ENCODE assay signal across 12 cellular contexts in genomic region chr4:150140774-150141400, GRCh38.
DNase-seq lines count a peak whose midpoint lies in the region; ATAC-seq and TF ChIP-seq lines count a peak whose summit lies in the region.
"Had no signal": no experiment of that assay in that cellular context is flagged by ENCODE, and none has a peak within 500 bp of the region (broad histone marks: within the 10 kb centered on the region; RNA-seq: fewer than 3 reads in every experiment).

No MANE protein-coding gene starts in this region.

- no peaks in the 10 kb centered on the region for H3K36me3 ChIP-seq in IMR-90 (ENCODE audit: control insufficient read depth, insufficient read depth, low read length)

- 0 out of 2 replicates have a peak overlapping the region, but pooled peaks have one; percentile 38 for H3K14ac ChIP-seq in IMR-90 (replicated peaks; ENCODE audit: low read depth, low read length)

- TF ChIP-seq POLR2A in IMR-90 (IDR thresholded peaks at IDR 0.05; ENCODE audit: low read depth, low read length), result no peak

- H2AK5ac ChIP-seq in IMR-90 (ENCODE audit: low read depth, low read length), result no peak overlapping the region

- no TSS peak for BruUV-seq in IMR-90 (replicated peaks; lab: Mats Ljungman, UMichigan)

- H4K20me1 ChIP-seq in IMR-90 (ENCODE audit: insufficient read depth, low read length), result no peaks in the 10 kb centered on the region

- H3K18ac ChIP-seq in IMR-90 (ENCODE audit: low read depth, low read length), result peak overlapping the region; percentile 89; the same call in 1 of the 2 replicates

- H3K9me3 ChIP-seq in IMR-90 (ENCODE audit: control insufficient read depth, insufficient read depth, low read length), result no peaks in the 10 kb centered on the region

- peak overlapping the region; percentile 31; the same call in 1 of the 2 replicates for H3K4ac ChIP-seq in IMR-90 (ENCODE audit: low read depth, low read length)

- peaks cover 14% of the 10 kb centered on the region for H3K9me1 ChIP-seq in IMR-90 (ENCODE audit: insufficient read depth, low read length)

- WGBS in IMR-90 (ENCODE audit: extremely low coverage in 2 of 2, insufficient read length in 1 of 2), 2 experiments, result 100% methylated on average over 1 of the region's 5 CpGs; no CpG with 5 or more reads in 1 of the 2 experiments

- CTCF ChIA-PET in IMR-90 (lab: Yijun Ruan, JAX) (no interaction called here), HEK293T (lab: Yijun Ruan, JAX) (interaction anchor here (0.9 kb wide), 1 partner anchor 68 kb away, joined by 7 read pairs; no protein-coding TSS in a partner anchor)

- TF ChIP-seq CTCF in IMR-90 (conservative IDR thresholded peaks at IDR 0.05; ENCODE audit: low read depth, low read length), result no peak

- in situ Hi-C loops in IMR-90 (cut with MboI; ENCODE audit: low sequenced_read_pairs), result no loop called here

- H3K9ac ChIP-seq in IMR-90 (ENCODE audit: low read depth, low read length), result peak overlapping the region; percentile 50; the same call in 1 of the 2 replicates

- H4K5ac ChIP-seq in IMR-90 (ENCODE audit: low read depth, low read length), result no peak overlapping the region

- no peak overlapping the region for H3K56ac ChIP-seq in IMR-90 (ENCODE audit: extremely low read depth, insufficient read depth, low read length)

- no peak overlapping the region for H2AFZ ChIP-seq in IMR-90 (replicated peaks; ENCODE audit: low read length, poor library complexity)

- intact Hi-C loops in IMR-90 (cut with micrococcal nuclease), result no loop called here

- peak overlapping the region; percentile 89; the same call in 1 of the 2 replicates for H3K4me2 ChIP-seq in IMR-90 (ENCODE audit: low read depth, low read length)

- no peaks in the 10 kb centered on the region for H3K27me3 ChIP-seq in IMR-90 (ENCODE audit: control insufficient read depth, insufficient read depth, low read length)

- no peak overlapping the region for H3K27ac ChIP-seq in IMR-90 (ENCODE audit: insufficient read depth, low read length)

- H4K8ac ChIP-seq in IMR-90 (ENCODE audit: low read depth in 2 of 2, low read length in 2 of 2), result peak overlapping the region in 1 of 2 experiments; percentile 47; a peak in 1 of 4 replicates

- H2AK9ac ChIP-seq in IMR-90 (replicated peaks; ENCODE audit: low read depth, low read length, poor library complexity), result no peak overlapping the region

- H2BK5ac ChIP-seq in IMR-90 (ENCODE audit: low read depth, low read length, poor library complexity, severe bottlenecking), result peak overlapping the region; percentile 80

- dilution Hi-C loops in IMR-90 (cut with HindIII; ENCODE audit: low sequenced_read_pairs, unreplicated experiment), result no loop called here

- peak overlapping the region; percentile 36 for H2BK120ac ChIP-seq in IMR-90 (ENCODE audit: low read depth, low read length)

- H4K91ac ChIP-seq in IMR-90 (ENCODE audit: insufficient read depth, low read depth, low read length), result no peak overlapping the region

- no peak overlapping the region; the same call in 1 of the 2 replicates for H3K4me3 ChIP-seq in IMR-90 (ENCODE audit: insufficient read depth, low read depth, low read length)
- H3K4me3 ChIP-seq: skin epidermis had no signal

- 0 out of 3 replicates have a peak overlapping the region, but pooled peaks have one; percentile 16 for H2BK15ac ChIP-seq in IMR-90 (ENCODE audit: low read depth, low read length)

- peak; percentile 45 for ATAC-seq in IMR-90 (ENCODE audit: low read depth)
- no peak for ATAC-seq in GM21825 (IDR thresholded peaks at IDR 0.05; ENCODE audit: unreplicated experiment)
- no peak for ATAC-seq in HG02938 (IDR thresholded peaks at IDR 0.05; ENCODE audit: unreplicated experiment)

- DNase-seq in A172 (ENCODE audit: low spot score) (peak; percentile 74), IMR-90 (peak; percentile 77), astrocyte of the hippocampus (ENCODE audit: low read depth, low spot score) (peak; percentile 73), inferior parietal cortex (ENCODE audit: extremely low spot score) (peak; percentile 40), AML-193 (lab: John Stamatoyannopoulos, UW) (no peak), HEK293T (ENCODE audit: extremely low spot score) (no peak)
- DNase-seq: activated effector memory CD4-positive, alpha-beta T cell treated with anti-CD3 and anti-CD28 coated beads, Interleukin-2, amount 50 U/mL, for 16 hours; DND-41; NCI-H446 had no signal

- peak overlapping the region; percentile 8 for H2BK20ac ChIP-seq in IMR-90 (ENCODE audit: low read depth, low read length)

- no peak overlapping the region for H3K23ac ChIP-seq in IMR-90 (ENCODE audit: low read depth, low read length)

- peaks cover 16% of the 10 kb centered on the region for H3K4me1 ChIP-seq in IMR-90 (ENCODE audit: control insufficient read depth, insufficient read depth, low read length)

- peaks cover 39 to 67% of the 10 kb centered on the region in 2 experiments for H3K79me1 ChIP-seq in IMR-90 (ENCODE audit: low read depth in 1 of 2, low read length in 2 of 2)

- POLR2A ChIA-PET in IMR-90 (lab: Charles Lee; ENCODE audit: unreplicated experiment), result no interaction called here
- POLR2A ChIA-PET in HEK293T (lab: Yijun Ruan, JAX), result no interaction called here

- TF ChIP-seq RAD21 in IMR-90 (IDR thresholded peaks at IDR 0.05; ENCODE audit: low read length), result no peak

TF ChIP-seq in IMR-90, 13 proteins besides CTCF, POLR2A, EP300 and RAD21:
- no peak for TF ChIP-seq RFX5 (IDR thresholded peaks at IDR 0.05; ENCODE audit: low read depth, low read length)
- no peak for TF ChIP-seq MAZ (IDR thresholded peaks at IDR 0.05; ENCODE audit: borderline replicate concordance, low read depth, low read length)
- no peak for TF ChIP-seq NFE2L2 (IDR thresholded peaks at IDR 0.05; ENCODE audit: low read depth, low read length)
- peak; percentile 92 for TF ChIP-seq FOS (IDR thresholded peaks at IDR 0.05; ENCODE audit: low read depth, low read length)
- TF ChIP-seq BHLHE40 (IDR thresholded peaks at IDR 0.05; ENCODE audit: low read depth, low read length), result peak; percentile 61; the same call in 1 of the 2 replicates
TF ChIP-seq in IMR-90: peak in this region for 2.

TF ChIP-seq in HEK293T, 16 proteins besides CTCF, POLR2A, EP300 and RAD21:
- TF ChIP-seq HDGF (IDR thresholded peaks at IDR 0.05; ENCODE audit: borderline replicate concordance) (no peak), FOXA1 (IDR thresholded peaks at IDR 0.05) (no peak), L3MBTL2 (conservative IDR thresholded peaks at IDR 0.05) (no peak), ELF4 (IDR thresholded peaks at IDR 0.05) (no peak)

Comparison
In these comparisons a context has a peak if more than half of its experiments do, and no peak if none do; other contexts are left out.
1. DNase-seq: peak in A172 (single experiment), IMR-90 (single experiment), astrocyte of the hippocampus (single experiment) and inferior parietal cortex (single experiment); none in AML-193 (0 of 2) and HEK293T (single experiment).